9 cellular contexts compared by ENCODE assay signal in genomic region chr17:16915752-16916556, GRCh38. TPM values are rescaled to one million over a fixed set of nuclear protein-coding genes. Genes with fewer than 3 reads are reported as not detected.
A peak's percentile ranks its signal among the peaks of the same experiment; 100 is the strongest.
DNase-seq lines count a peak whose midpoint lies in the region; ATAC-seq, FAIRE-seq and TF ChIP-seq lines count a peak whose summit lies in the region.
"Had no signal": no experiment of that assay in that cellular context is flagged by ENCODE, and none has a peak within 500 bp of the region (broad histone marks: within the 10 kb centered on the region; RNA-seq: fewer than 3 reads in every experiment).

No MANE protein-coding gene starts in this region.

- H3K4me3 ChIP-seq in heart left ventricle (no peak overlapping the region), small intestine (ENCODE audit: low read depth in 1 of 2, low read length in 2 of 2) (no peak overlapping the region)

- H3K4me1 ChIP-seq in heart left ventricle (peaks cover 0 to 6% (median 0%) of the 10 kb centered on the region in 12 donors), small intestine (ENCODE audit: control insufficient read depth in 2 of 2, insufficient read depth in 1 of 2, low read depth in 1 of 2, low read length in 1 of 2) (no peaks in the 10 kb centered on the region)

- H3K36me3 ChIP-seq in heart left ventricle: no peaks in the 10 kb centered on the region
- H3K36me3 ChIP-seq in small intestine (ENCODE audit: control insufficient read depth in 2 of 2, insufficient read depth in 2 of 2, low read length in 2 of 2): no peaks in the 10 kb centered on the region

- no peak for TF ChIP-seq POLR2A in heart left ventricle (IDR thresholded peaks at IDR 0.05)

- H3K27ac ChIP-seq in heart left ventricle (no peak overlapping the region), small intestine (ENCODE audit: low read depth in 1 of 2, low read length in 1 of 2) (no peak overlapping the region)

- H3K27me3 ChIP-seq in heart left ventricle (no peaks in the 10 kb centered on the region), small intestine (ENCODE audit: control insufficient read depth in 2 of 2, insufficient read depth in 2 of 2, low read length in 2 of 2) (no peaks in the 10 kb centered on the region)

- ATAC-seq in heart left ventricle (peak in 3 of 4 donors; percentile 24 to 31 (median 27)), GM21515 (IDR thresholded peaks at IDR 0.05; ENCODE audit: unreplicated experiment) (no peak), HG03565 (IDR thresholded peaks at IDR 0.05; ENCODE audit: unreplicated experiment) (no peak)

- DNase-seq in AG08395 (ENCODE audit: low spot score) (peak; percentile 69), NAMALWA (ENCODE audit: low spot score) (peak; percentile 46), heart left ventricle (peak in 1 of 5 donors; percentile 53), small intestine (peak; percentile 45)
- peak; percentile 45 to 59 for DNase-seq in activated CD4-positive, alpha-beta T cell treated with anti-CD3 and anti-CD28 coated beads, Interleukin-2, amount 50 U/mL, for 48 hours

- intact Hi-C loops in heart left ventricle (cut with DNase I): no loop called here

- no peaks in the 10 kb centered on the region for H3K9me3 ChIP-seq in heart left ventricle
- H3K9me3 ChIP-seq in small intestine (ENCODE audit: control insufficient read depth, low read depth): no peaks in the 10 kb centered on the region

- 64 to 68% (median 67%) methylated on average over 8 to 11 of the region's 11 CpGs for WGBS in heart left ventricle, 4 donors
- WGBS in small intestine, 3 donors: 26 to 49% (median 29%) methylated on average over 11 of the region's 11 CpGs

- peak; percentile 89 for TF ChIP-seq CTCF in GM12873 (IDR thresholded peaks at IDR 0.05; ENCODE audit: insufficient read depth, low read depth, low read length, missing control alignments)
- TF ChIP-seq CTCF in heart left ventricle (IDR thresholded peaks at IDR 0.05): peak in 10 of 12 donors; percentile 26 to 50 (median 36)

- FAIRE-seq in small intestine (lab: Jason Lieb, UNC): no peak
- FAIRE-seq: colon had no signal

RNA-seq across cellular contexts. Expression of gene TNFRSF13B, which starts 56.0 kb away (rescaled TPM):
- total RNA-seq in heart left ventricle: not detected
- not detected for polyA plus RNA-seq in heart left ventricle
- 1 to 10 TPM in 2 of 3 donors, not detected in 1; 2.0 to 3.0 TPM for polyA plus RNA-seq in small intestine

Comparison
In these comparisons a context has a peak if more than half of its experiments do, and no peak if none do; other contexts are left out.
1. ATAC-seq: peak in heart left ventricle (3 of 4); none in GM21515 (single experiment) and HG03565 (single experiment).